In the genomic region with DNA sequence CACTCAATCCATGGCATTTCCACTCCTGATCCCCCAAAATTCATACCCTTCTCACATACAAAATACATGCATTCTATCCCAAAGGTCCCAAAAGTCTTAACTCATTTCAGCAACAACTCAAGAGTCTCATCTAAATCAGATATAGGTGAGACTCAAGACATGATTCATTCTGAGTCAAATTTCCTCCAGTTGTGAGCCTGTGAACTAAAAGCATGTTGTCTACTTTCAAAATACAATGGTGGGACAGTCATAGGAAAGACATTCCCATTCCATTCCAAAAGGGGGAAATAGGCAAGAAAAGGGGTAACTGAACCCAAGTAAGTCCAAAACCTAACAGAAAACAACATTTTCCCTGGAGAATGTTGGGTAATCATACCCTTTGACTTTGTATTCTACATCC, we compare ENCODE assay signal across 20 cellular contexts.
DNase-seq lines count a peak whose midpoint lies in the region; ATAC-seq, FAIRE-seq and TF ChIP-seq lines count a peak whose summit lies in the region.
"Had no signal": no experiment of that assay in that cellular context is flagged by ENCODE, and none has a peak within 500 bp of the region (broad histone marks: within the 10 kb centered on the region; RNA-seq: fewer than 3 reads in every experiment).

No MANE protein-coding gene starts in this region.

- CTCF ChIA-PET in HCT116 (lab: Charles Lee) (no interaction called here), RWPE1 (lab: Yijun Ruan, JAX) (no interaction called here), endothelial cell of umbilical vein (lab: Charles Lee) (interaction anchor here (1.1 to 1.7 kb wide), 2 partner anchors 12 to 52 kb away, joined by 4 to 7 read pairs; no protein-coding TSS in a partner anchor)

- no peak overlapping the region for H3K27ac ChIP-seq in HCT116 (ENCODE audit: low read depth, low read length)
- H3K27ac ChIP-seq in RWPE1, result peak overlapping the region; percentile 48; the same call in 1 of the 2 replicates
- H3K27ac ChIP-seq in endothelial cell of umbilical vein (ENCODE audit: insufficient read depth, low read depth, low read length), result peak overlapping the region; percentile 98
- H3K27ac ChIP-seq in thyroid gland, result no peak overlapping the region
- H3K27ac ChIP-seq: heart left ventricle, psoas muscle, spleen had no signal

- TF ChIP-seq RAD21 in HCT116 (IDR thresholded peaks at IDR 0.05; ENCODE audit: low read depth), result no peak

- H3K27me3 ChIP-seq in HCT116 (ENCODE audit: insufficient read depth, low read length) (no peaks in the 10 kb centered on the region), endothelial cell of umbilical vein (ENCODE audit: control insufficient read depth in 2 of 2, insufficient read depth in 2 of 2, low read length in 2 of 2) (no peaks in the 10 kb centered on the region), thyroid gland (no peaks in the 10 kb centered on the region)
- H3K27me3 ChIP-seq: heart left ventricle, MG63 had no signal

- H3K4me1 ChIP-seq in HCT116 (ENCODE audit: control insufficient read depth in 1 of 2, insufficient read depth in 2 of 2, low read length in 2 of 2), result no peaks in the 10 kb centered on the region
- H3K4me1 ChIP-seq in endothelial cell of umbilical vein (ENCODE audit: control insufficient read depth, extremely low read depth, insufficient read depth, low read length), result peaks cover 18% of the 10 kb centered on the region
- no peaks in the 10 kb centered on the region for H3K4me1 ChIP-seq in thyroid gland
- H3K4me1 ChIP-seq: heart left ventricle, psoas muscle, spleen had no signal

- H3K4me3 ChIP-seq in HCT116 (replicated peaks in 1 of 2; ENCODE audit: low read depth in 1 of 2, low read length in 2 of 2), result no peak overlapping the region
- H3K4me3 ChIP-seq in endothelial cell of umbilical vein (replicated peaks in 1 of 3; ENCODE audit: insufficient read depth in 1 of 3, low read depth in 1 of 3, low read length in 3 of 3), result no peak overlapping the region
- H3K4me3 ChIP-seq in thyroid gland (replicated peaks in 1 of 3), result no peak overlapping the region
- H3K4me3 ChIP-seq: heart left ventricle, MG63, mucosa of descending colon, psoas muscle, spleen had no signal

- POLR2A ChIA-PET in HCT116 (lab: Charles Lee) (no interaction called here), RWPE1 (lab: Yijun Ruan, JAX; ENCODE audit: low non-redundant PET) (interaction anchor here (0.6 kb wide), 1 partner anchor 1552 kb away, joined by 3 read pairs; no protein-coding TSS in a partner anchor), endothelial cell of umbilical vein (lab: Charles Lee) (interaction anchor here (1.4 kb wide), 1 partner anchor 33 kb away, joined by 4 read pairs; no protein-coding TSS in a partner anchor)

- no peak for TF ChIP-seq CTCF in HCT116 (IDR thresholded peaks at IDR 0.05 in 2 of 3, conservative IDR thresholded peaks at IDR 0.05 in 1 of 3; ENCODE audit: borderline replicate concordance in 1 of 3, insufficient read depth in 1 of 3, low read depth in 2 of 3, low read length in 2 of 3)
- TF ChIP-seq CTCF in RWPE1 (conservative IDR thresholded peaks at IDR 0.05; ENCODE audit: low read depth), result no peak
- no peak for TF ChIP-seq CTCF in endothelial cell of umbilical vein (IDR thresholded peaks at IDR 0.05; ENCODE audit: extremely low read depth in 1 of 2, insufficient read depth in 1 of 2, low read depth in 1 of 2, low read length in 2 of 2)
- TF ChIP-seq CTCF in thyroid gland (IDR thresholded peaks at IDR 0.05), result no peak

- intact Hi-C loops in HCT116 (cut with micrococcal nuclease), result no loop called here
- intact Hi-C loops in endothelial cell of umbilical vein (cut with micrococcal nuclease), result loop anchor here (1.0 kb wide), 2 partner anchors 11 to 51 kb away; no protein-coding TSS in a partner anchor
- intact Hi-C loops in thyroid gland (cut with DNase I), result no loop called here

- no peak overlapping the region for H3K4me2 ChIP-seq in HCT116 (ENCODE audit: low read length)
- H3K4me2 ChIP-seq in endothelial cell of umbilical vein (ENCODE audit: insufficient read depth, low read length), result peak overlapping the region; percentile 12

- TF ChIP-seq POLR2A in HCT116 (IDR thresholded peaks at IDR 0.05; ENCODE audit: borderline replicate concordance, extremely low read depth, insufficient read depth, insufficient read length) (no peak), endothelial cell of umbilical vein (IDR thresholded peaks at IDR 0.05; ENCODE audit: low read depth, low read length) (no peak), thyroid gland (IDR thresholded peaks at IDR 0.05) (no peak)

- H2AFZ ChIP-seq in HCT116 (ENCODE audit: low read depth, low read length, poor library complexity, severe bottlenecking), result no peak overlapping the region
- H2AFZ ChIP-seq in endothelial cell of umbilical vein (ENCODE audit: low read depth, low read length), result peak overlapping the region; percentile 3

- no peaks in the 10 kb centered on the region for H3K9me1 ChIP-seq in endothelial cell of umbilical vein (replicated peaks; ENCODE audit: control insufficient read depth, extremely low read depth, insufficient read depth, low read length)

- FAIRE-seq in endothelial cell of umbilical vein (lab: Jason Lieb, UNC), result peak; percentile 92

- H3K36me3 ChIP-seq in HCT116 (ENCODE audit: control insufficient read depth in 1 of 2, insufficient read depth in 2 of 2, low read length in 2 of 2) (no peaks in the 10 kb centered on the region), endothelial cell of umbilical vein (ENCODE audit: control insufficient read depth in 2 of 2, extremely low read depth in 1 of 2, insufficient read depth in 2 of 2, low read length in 2 of 2) (no peaks in the 10 kb centered on the region), thyroid gland (no peaks in the 10 kb centered on the region)
- H3K36me3 ChIP-seq: heart left ventricle, MG63, spleen had no signal

- H3K9me3 ChIP-seq in HCT116 (ENCODE audit: control insufficient read depth in 1 of 2, insufficient read depth in 1 of 2, low read depth in 1 of 2, low read length in 2 of 2) (no peaks in the 10 kb centered on the region), endothelial cell of umbilical vein (replicated peaks; ENCODE audit: control insufficient read depth, insufficient read depth, low read length) (no peaks in the 10 kb centered on the region), thyroid gland (no peaks in the 10 kb centered on the region)
- H3K9me3 ChIP-seq: heart left ventricle, MG63, psoas muscle had no signal

- no peak for ATAC-seq in HCT116
- ATAC-seq in HG03108 (IDR thresholded peaks at IDR 0.05; ENCODE audit: unreplicated experiment), result no peak
- ATAC-seq: heart left ventricle, mucosa of descending colon, psoas muscle had no signal

- BruUV-seq in HCT116 (replicated peaks; lab: Mats Ljungman, UMichigan) (no TSS peak), endothelial cell of umbilical vein (replicated peaks; lab: Mats Ljungman, UMichigan) (no TSS peak)

- H3K9me2 ChIP-seq in HCT116 (ENCODE audit: insufficient read depth), result no peaks in the 10 kb centered on the region

- dilution Hi-C loops in endothelial cell of umbilical vein (cut with MboI; ENCODE audit: extremely low pct_ligation_motif_present, low sequenced_read_pairs), result no loop called here

- DNase-seq in HCT116 (ENCODE audit: low read depth, low spot score), result no peak
- peak; percentile 30 for DNase-seq in RWPE1 (ENCODE audit: low spot score)
- DNase-seq in endothelial cell of umbilical vein (ENCODE audit: low read depth, low spot score), result peak; percentile 96
- peak; percentile 88 for DNase-seq in pulmonary artery endothelial cell (ENCODE audit: low read depth, low spot score)
- DNase-seq in NCI-H526 treated with DMSO at 0.1 percent for 48 hours (lab: John Stamatoyannopoulos, UW), result no peak
- DNase-seq in stimulated activated CD4-positive, alpha-beta T cell treated with anti-CD3 and anti-CD28 coated beads, Interleukin-2, amount 100 ng/mL, for 24 hours, result no peak
- DNase-seq in thyroid gland, result no peak
- DNase-seq: activated CD4-positive, alpha-beta T cell treated with anti-CD3 and anti-CD28 coated beads, Interleukin-2, amount 50 U/mL, for 4 hours; activated gamma-delta T cell treated with Interleukin-2 at 50 U/mL for 16 hours; amygdala; DND-41; effector CD4-positive, alpha-beta T cell; heart left ventricle; MG63; mucosa of descending colon; NCI-H1436; psoas muscle; SHP77 treated with DMSO at 0.1 percent for 48 hours; spleen had no signal

- no peak overlapping the region for H3K9ac ChIP-seq in HCT116 (ENCODE audit: low read length)
- peak overlapping the region; percentile 71 for H3K9ac ChIP-seq in endothelial cell of umbilical vein (replicated peaks; ENCODE audit: extremely low read depth, insufficient read depth, low read length)

- H4K20me1 ChIP-seq in HCT116 (ENCODE audit: insufficient read depth), result no peaks in the 10 kb centered on the region
- no peaks in the 10 kb centered on the region for H4K20me1 ChIP-seq in endothelial cell of umbilical vein (replicated peaks; ENCODE audit: control insufficient read depth, extremely low read depth, insufficient read depth, low read length)

- RAD21 ChIA-PET in HCT116 (lab: Charles Lee; ENCODE audit: low non-redundant PET in 1 of 2, low total read pairs in 2 of 2, uncharacterized antibody in 2 of 2, unreplicated experiment in 2 of 2), result no interaction called here

- H3K79me2 ChIP-seq in HCT116 (ENCODE audit: insufficient read depth, low read length) (no peaks in the 10 kb centered on the region), endothelial cell of umbilical vein (ENCODE audit: control insufficient read depth, insufficient read depth, low read length) (no peaks in the 10 kb centered on the region)

TF ChIP-seq in HCT116, 20 proteins besides CTCF, POLR2A, EP300 and RAD21:
- TF ChIP-seq, protein P1, sequence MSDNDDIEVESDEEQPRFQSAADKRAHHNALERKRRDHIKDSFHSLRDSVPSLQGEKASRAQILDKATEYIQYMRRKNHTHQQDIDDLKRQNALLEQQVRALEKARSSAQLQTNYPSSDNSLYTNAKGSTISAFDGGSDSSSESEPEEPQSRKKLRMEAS (IDR thresholded peaks at IDR 0.05), result no peak
- 0 out of 2 replicates have a peak, but pooled peaks have one; percentile 12 for TF ChIP-seq FOSL1 (IDR thresholded peaks at IDR 0.05; ENCODE audit: low read depth)
- TF ChIP-seq ZNF274 (IDR thresholded peaks at IDR 0.05; ENCODE audit: low read depth, low read length), result no peak
- TF ChIP-seq EGR1 (IDR thresholded peaks at IDR 0.05; ENCODE audit: low read depth), result no peak
- TF ChIP-seq ZFX (IDR thresholded peaks at IDR 0.05), result no peak

TF ChIP-seq in endothelial cell of umbilical vein, 7 proteins besides CTCF, POLR2A, EP300 and RAD21 (continues in another document):
- TF ChIP-seq, protein P1 (IDR thresholded peaks at IDR 0.05; ENCODE audit: insufficient read depth, insufficient read length), result no peak
- TF ChIP-seq POLR2AphosphoS5 (IDR thresholded peaks at IDR 0.05; ENCODE audit: insufficient read depth, low read depth, low read length) (peak; percentile 68), JUN (IDR thresholded peaks at IDR 0.05; ENCODE audit: borderline replicate concordance, insufficient read depth, insufficient read length, low read depth) (peak; percentile 99), EZH2 (IDR thresholded peaks at IDR 0.05; ENCODE audit: borderline replicate concordance, low read depth, low read length, severe bottlenecking) (no peak), MYC (IDR thresholded peaks at IDR 0.05; ENCODE audit: low read depth, low read length) (no peak)

Comparison
In these comparisons a context has a peak if more than half of its experiments do, and no peak if none do; other contexts are left out.
1. DNase-seq: peak in RWPE1 (single experiment), endothelial cell of umbilical vein (single experiment) and pulmonary artery endothelial cell (single experiment); none in HCT116 (single experiment), NCI-H526 treated with DMSO at 0.1 percent for 48 hours (single experiment), stimulated activated CD4-positive, alpha-beta T cell treated with anti-CD3 and anti-CD28 coated beads, Interleukin-2, amount 100 ng/mL, for 24 hours (0 of 2) and thyroid gland (0 of 2).
2. H3K27ac ChIP-seq: peak in RWPE1 (single experiment) and endothelial cell of umbilical vein (single experiment); none in HCT116 (single experiment) and thyroid gland (0 of 3).